In genomic region chr20:63413323-63413722, GRCh38 we compare ENCODE assay signal across 11 cellular contexts. TPM values are rescaled to one million over a fixed set of nuclear protein-coding genes. Genes with fewer than 3 reads are reported as not detected.
"Had no signal": no experiment of that assay in that cellular context is flagged by ENCODE, and none has a peak within 500 bp of the region (broad histone marks: within the 10 kb centered on the region; RNA-seq: fewer than 3 reads in every experiment).

No MANE protein-coding gene starts in this region.

- DNase-seq: GM23248, GOT3, H7, IMR-90, KBM-7 had no signal

- H3K9me3 ChIP-seq: HAP-1 had no signal

- H3K9ac ChIP-seq: GM23248, KMS-11 had no signal

- H3K4me2 ChIP-seq: KMS-11 had no signal

- H3K36me3 ChIP-seq: HAP-1 had no signal

- H3K27ac ChIP-seq: GM23248, HL-60, KMS-11 had no signal

- ATAC-seq: HCT116 had no signal

- H2AFZ ChIP-seq: GM23248 had no signal

- H3K4me3 ChIP-seq: GM23248, HAP-1 had no signal

- H3K4me1 ChIP-seq: HAP-1 had no signal

RNA-seq across cellular contexts. Expression of gene CHRNA4, which starts 52.2 kb away (rescaled TPM):
- total RNA-seq: GM23248, H4, HT1080, IMR-90 had no signal
- polyA plus RNA-seq: GM23248, IMR-90 had no signal

RNA-seq across cellular contexts. Expression of gene KCNQ2, which starts 59.1 kb away (rescaled TPM):
- total RNA-seq: GM23248, IMR-90 had no signal
